In the genomic region with DNA sequence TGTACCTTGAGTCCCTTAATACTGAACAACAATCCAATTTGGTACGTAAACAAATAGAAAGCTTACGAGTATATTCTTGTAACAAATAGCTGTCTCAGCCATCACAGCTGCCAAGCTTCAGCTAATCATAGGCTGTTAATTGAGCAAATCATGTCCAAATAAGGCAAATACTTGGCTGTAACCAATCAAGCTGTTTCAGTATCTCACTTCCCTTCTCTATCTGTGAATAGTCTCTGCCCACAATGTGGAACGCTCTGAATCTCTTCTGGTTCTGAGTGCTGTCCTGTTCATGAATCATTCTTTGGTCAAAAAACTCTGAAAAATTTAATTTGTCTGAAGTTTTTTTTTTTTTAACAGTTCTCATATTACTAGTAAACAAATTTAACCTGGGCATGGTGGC, we compare ENCODE assay signal across 1 cellular context.
TF ChIP-seq lines count a peak whose summit lies in the region.

No MANE protein-coding gene starts in this region.

TF ChIP-seq in HepG2, 621 proteins besides CTCF, POLR2A, EP300 and RAD21:
- TF ChIP-seq ZNF816 (CRISPR knock-in tag; IDR thresholded peaks at IDR 0.05; ENCODE audit: borderline replicate concordance) (no peak), JUN (CRISPR knock-in tag; IDR thresholded peaks at IDR 0.05) (no peak), HNRNPUL1 (IDR thresholded peaks at IDR 0.05; ENCODE audit: low read depth, low read length) (no peak), AHR (CRISPR knock-in tag; IDR thresholded peaks at IDR 0.05) (no peak), ZNF292 (CRISPR knock-in tag; IDR thresholded peaks at IDR 0.05; ENCODE audit: borderline replicate concordance, low read depth) (no peak), ZNF547 (CRISPR knock-in tag; IDR thresholded peaks at IDR 0.05) (no peak), ZNF670 (CRISPR knock-in tag; IDR thresholded peaks at IDR 0.05; ENCODE audit: borderline replicate concordance) (no peak), ZNF30 (CRISPR knock-in tag; IDR thresholded peaks at IDR 0.05) (no peak), ZNF468 (CRISPR knock-in tag; IDR thresholded peaks at IDR 0.05) (no peak), STAT5B (CRISPR knock-in tag; IDR thresholded peaks at IDR 0.05) (no peak), XRCC5 (optimal IDR thresholded peaks at IDR 0.05; ENCODE audit: low read length) (no peak), ZNF530 (CRISPR knock-in tag; IDR thresholded peaks at IDR 0.05; ENCODE audit: low read depth) (no peak), NFATC3 (CRISPR knock-in tag; IDR thresholded peaks at IDR 0.05) (no peak), MIER3 (CRISPR knock-in tag; IDR thresholded peaks at IDR 0.05; ENCODE audit: borderline replicate concordance) (no peak)
- TF ChIP-seq, protein P1, sequence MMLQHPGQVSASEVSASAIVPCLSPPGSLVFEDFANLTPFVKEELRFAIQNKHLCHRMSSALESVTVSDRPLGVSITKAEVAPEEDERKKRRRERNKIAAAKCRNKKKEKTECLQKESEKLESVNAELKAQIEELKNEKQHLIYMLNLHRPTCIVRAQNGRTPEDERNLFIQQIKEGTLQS (CRISPR knock-in tag; IDR thresholded peaks at IDR 0.05), result no peak
- TF ChIP-seq, protein P2, sequence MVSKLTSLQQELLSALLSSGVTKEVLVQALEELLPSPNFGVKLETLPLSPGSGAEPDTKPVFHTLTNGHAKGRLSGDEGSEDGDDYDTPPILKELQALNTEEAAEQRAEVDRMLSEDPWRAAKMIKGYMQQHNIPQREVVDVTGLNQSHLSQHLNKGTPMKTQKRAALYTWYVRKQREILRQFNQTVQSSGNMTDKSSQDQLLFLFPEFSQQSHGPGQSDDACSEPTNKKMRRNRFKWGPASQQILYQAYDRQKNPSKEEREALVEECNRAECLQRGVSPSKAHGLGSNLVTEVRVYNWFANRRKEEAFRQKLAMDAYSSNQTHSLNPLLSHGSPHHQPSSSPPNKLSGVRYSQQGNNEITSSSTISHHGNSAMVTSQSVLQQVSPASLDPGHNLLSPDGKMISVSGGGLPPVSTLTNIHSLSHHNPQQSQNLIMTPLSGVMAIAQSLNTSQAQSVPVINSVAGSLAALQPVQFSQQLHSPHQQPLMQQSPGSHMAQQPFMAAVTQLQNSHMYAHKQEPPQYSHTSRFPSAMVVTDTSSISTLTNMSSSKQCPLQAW (CRISPR knock-in tag; IDR thresholded peaks at IDR 0.05), result no peak
- TF ChIP-seq, protein P3, sequence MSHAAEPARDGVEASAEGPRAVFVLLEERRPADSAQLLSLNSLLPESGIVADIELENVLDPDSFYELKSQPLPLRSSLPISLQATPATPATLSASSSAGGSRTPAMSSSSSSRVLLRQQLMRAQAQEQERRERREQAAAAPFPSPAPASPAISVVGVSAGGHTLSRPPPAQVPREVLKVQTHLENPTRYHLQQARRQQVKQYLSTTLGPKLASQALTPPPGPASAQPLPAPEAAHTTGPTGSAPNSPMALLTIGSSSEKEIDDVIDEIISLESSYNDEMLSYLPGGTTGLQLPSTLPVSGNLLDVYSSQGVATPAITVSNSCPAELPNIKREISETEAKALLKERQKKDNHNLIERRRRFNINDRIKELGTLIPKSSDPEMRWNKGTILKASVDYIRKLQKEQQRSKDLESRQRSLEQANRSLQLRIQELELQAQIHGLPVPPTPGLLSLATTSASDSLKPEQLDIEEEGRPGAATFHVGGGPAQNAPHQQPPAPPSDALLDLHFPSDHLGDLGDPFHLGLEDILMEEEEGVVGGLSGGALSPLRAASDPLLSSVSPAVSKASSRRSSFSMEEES (CRISPR knock-in tag; IDR thresholded peaks at IDR 0.05), result no peak
- TF ChIP-seq, protein P4, sequence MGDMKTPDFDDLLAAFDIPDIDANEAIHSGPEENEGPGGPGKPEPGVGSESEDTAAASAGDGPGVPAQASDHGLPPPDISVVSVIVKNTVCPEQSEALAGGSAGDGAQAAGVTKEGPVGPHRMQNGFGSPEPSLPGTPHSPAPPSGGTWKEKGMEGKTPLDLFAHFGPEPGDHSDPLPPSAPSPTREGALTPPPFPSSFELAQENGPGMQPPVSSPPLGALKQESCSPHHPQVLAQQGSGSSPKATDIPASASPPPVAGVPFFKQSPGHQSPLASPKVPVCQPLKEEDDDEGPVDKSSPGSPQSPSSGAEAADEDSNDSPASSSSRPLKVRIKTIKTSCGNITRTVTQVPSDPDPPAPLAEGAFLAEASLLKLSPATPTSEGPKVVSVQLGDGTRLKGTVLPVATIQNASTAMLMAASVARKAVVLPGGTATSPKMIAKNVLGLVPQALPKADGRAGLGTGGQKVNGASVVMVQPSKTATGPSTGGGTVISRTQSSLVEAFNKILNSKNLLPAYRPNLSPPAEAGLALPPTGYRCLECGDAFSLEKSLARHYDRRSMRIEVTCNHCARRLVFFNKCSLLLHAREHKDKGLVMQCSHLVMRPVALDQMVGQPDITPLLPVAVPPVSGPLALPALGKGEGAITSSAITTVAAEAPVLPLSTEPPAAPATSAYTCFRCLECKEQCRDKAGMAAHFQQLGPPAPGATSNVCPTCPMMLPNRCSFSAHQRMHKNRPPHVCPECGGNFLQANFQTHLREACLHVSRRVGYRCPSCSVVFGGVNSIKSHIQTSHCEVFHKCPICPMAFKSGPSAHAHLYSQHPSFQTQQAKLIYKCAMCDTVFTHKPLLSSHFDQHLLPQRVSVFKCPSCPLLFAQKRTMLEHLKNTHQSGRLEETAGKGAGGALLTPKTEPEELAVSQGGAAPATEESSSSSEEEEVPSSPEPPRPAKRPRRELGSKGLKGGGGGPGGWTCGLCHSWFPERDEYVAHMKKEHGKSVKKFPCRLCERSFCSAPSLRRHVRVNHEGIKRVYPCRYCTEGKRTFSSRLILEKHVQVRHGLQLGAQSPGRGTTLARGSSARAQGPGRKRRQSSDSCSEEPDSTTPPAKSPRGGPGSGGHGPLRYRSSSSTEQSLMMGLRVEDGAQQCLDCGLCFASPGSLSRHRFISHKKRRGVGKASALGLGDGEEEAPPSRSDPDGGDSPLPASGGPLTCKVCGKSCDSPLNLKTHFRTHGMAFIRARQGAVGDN (CRISPR knock-in tag; IDR thresholded peaks at IDR 0.05), result no peak
- TF ChIP-seq, protein P5, sequence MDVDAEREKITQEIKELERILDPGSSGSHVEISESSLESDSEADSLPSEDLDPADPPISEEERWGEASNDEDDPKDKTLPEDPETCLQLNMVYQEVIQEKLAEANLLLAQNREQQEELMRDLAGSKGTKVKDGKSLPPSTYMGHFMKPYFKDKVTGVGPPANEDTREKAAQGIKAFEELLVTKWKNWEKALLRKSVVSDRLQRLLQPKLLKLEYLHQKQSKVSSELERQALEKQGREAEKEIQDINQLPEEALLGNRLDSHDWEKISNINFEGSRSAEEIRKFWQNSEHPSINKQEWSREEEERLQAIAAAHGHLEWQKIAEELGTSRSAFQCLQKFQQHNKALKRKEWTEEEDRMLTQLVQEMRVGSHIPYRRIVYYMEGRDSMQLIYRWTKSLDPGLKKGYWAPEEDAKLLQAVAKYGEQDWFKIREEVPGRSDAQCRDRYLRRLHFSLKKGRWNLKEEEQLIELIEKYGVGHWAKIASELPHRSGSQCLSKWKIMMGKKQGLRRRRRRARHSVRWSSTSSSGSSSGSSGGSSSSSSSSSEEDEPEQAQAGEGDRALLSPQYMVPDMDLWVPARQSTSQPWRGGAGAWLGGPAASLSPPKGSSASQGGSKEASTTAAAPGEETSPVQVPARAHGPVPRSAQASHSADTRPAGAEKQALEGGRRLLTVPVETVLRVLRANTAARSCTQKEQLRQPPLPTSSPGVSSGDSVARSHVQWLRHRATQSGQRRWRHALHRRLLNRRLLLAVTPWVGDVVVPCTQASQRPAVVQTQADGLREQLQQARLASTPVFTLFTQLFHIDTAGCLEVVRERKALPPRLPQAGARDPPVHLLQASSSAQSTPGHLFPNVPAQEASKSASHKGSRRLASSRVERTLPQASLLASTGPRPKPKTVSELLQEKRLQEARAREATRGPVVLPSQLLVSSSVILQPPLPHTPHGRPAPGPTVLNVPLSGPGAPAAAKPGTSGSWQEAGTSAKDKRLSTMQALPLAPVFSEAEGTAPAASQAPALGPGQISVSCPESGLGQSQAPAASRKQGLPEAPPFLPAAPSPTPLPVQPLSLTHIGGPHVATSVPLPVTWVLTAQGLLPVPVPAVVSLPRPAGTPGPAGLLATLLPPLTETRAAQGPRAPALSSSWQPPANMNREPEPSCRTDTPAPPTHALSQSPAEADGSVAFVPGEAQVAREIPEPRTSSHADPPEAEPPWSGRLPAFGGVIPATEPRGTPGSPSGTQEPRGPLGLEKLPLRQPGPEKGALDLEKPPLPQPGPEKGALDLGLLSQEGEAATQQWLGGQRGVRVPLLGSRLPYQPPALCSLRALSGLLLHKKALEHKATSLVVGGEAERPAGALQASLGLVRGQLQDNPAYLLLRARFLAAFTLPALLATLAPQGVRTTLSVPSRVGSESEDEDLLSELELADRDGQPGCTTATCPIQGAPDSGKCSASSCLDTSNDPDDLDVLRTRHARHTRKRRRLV (CRISPR knock-in tag; IDR thresholded peaks at IDR 0.05), result no peak
- TF ChIP-seq, protein P6, sequence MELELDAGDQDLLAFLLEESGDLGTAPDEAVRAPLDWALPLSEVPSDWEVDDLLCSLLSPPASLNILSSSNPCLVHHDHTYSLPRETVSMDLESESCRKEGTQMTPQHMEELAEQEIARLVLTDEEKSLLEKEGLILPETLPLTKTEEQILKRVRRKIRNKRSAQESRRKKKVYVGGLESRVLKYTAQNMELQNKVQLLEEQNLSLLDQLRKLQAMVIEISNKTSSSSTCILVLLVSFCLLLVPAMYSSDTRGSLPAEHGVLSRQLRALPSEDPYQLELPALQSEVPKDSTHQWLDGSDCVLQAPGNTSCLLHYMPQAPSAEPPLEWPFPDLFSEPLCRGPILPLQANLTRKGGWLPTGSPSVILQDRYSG (CRISPR knock-in tag; IDR thresholded peaks at IDR 0.05), result no peak
